ENCODE assay signal across 11 cellular contexts in genomic region chr15:65837301-65838283, GRCh38. TPM values are rescaled to one million over a fixed set of nuclear protein-coding genes. Genes with fewer than 3 reads are reported as not detected.
DNase-seq lines count a peak whose midpoint lies in the region; ATAC-seq and TF ChIP-seq lines count a peak whose summit lies in the region.
"Had no signal": no experiment of that assay in that cellular context is flagged by ENCODE, and none has a peak within 500 bp of the region (broad histone marks: within the 10 kb centered on the region; RNA-seq: fewer than 3 reads in every experiment).

No MANE protein-coding gene starts in this region.

- H3K27ac ChIP-seq in neuronal stem cell (replicated peaks; ENCODE audit: low read length): no peak overlapping the region
- H3K27ac ChIP-seq in CD8-positive, alpha-beta T cell (ENCODE audit: low read depth, low read length): no peak overlapping the region
- H3K27ac ChIP-seq in transverse colon: no peak overlapping the region

- H2BK15ac ChIP-seq in neuronal stem cell (ENCODE audit: low read length): no peak overlapping the region

- no peak overlapping the region for H2BK5ac ChIP-seq in neuronal stem cell (ENCODE audit: low read length)

- H3K27me3 Mint-ChIP-seq in brain: peaks cover 11% of the 10 kb centered on the region
- H3K27me3 Mint-ChIP-seq in CD8-positive, alpha-beta T cell (ENCODE audit: low read depth): no peaks in the 10 kb centered on the region
- H3K27me3 Mint-ChIP-seq: CD4-positive, CD25-positive, alpha-beta regulatory T cell had no signal

- H2AFZ ChIP-seq in neuronal stem cell (ENCODE audit: low read length): peak overlapping the region; percentile 66

- CTCF ChIA-PET in CD8-positive, alpha-beta T cell (lab: Charles Lee): interaction anchor here (0.6 to 6.7 kb wide), 16 partner anchors 9 to 325 kb away, joined by 3 to 38 read pairs (median 3); no protein-coding TSS in a partner anchor

- no peak overlapping the region for H3K4me3 Mint-ChIP-seq in brain
- no peak overlapping the region for H3K4me3 Mint-ChIP-seq in CD8-positive, alpha-beta T cell
- H3K4me3 Mint-ChIP-seq: CD4-positive, CD25-positive, alpha-beta regulatory T cell had no signal

- peak overlapping the region in 3 of 5 experiments; percentile 9 to 78 (median 27) for H3K27ac Mint-ChIP-seq in brain
- no peak overlapping the region for H3K27ac Mint-ChIP-seq in CD8-positive, alpha-beta T cell
- H3K27ac Mint-ChIP-seq: CD4-positive, CD25-positive, alpha-beta regulatory T cell had no signal

- no peaks in the 10 kb centered on the region for H3K36me3 ChIP-seq in neuronal stem cell (replicated peaks in 1 of 2; ENCODE audit: control insufficient read depth in 2 of 2, insufficient read depth in 2 of 2, low read length in 2 of 2)
- H3K36me3 ChIP-seq in CD8-positive, alpha-beta T cell (ENCODE audit: insufficient read depth, low read length): no peaks in the 10 kb centered on the region
- no peaks in the 10 kb centered on the region for H3K36me3 ChIP-seq in transverse colon

- no peak overlapping the region for H2AK5ac ChIP-seq in neuronal stem cell (ENCODE audit: low read depth, low read length)

- TF ChIP-seq EP300 in transverse colon (IDR thresholded peaks at IDR 0.05; ENCODE audit: low read depth): no peak

- H3K4me3 ChIP-seq in neuronal stem cell (ENCODE audit: low read length in 2 of 2) (no peak overlapping the region), transverse colon (no peak overlapping the region)
- no peak overlapping the region for H3K4me3 ChIP-seq in CD8-positive, alpha-beta T cell (ENCODE audit: low read depth, low read length)
- H3K4me3 ChIP-seq: mucosa of descending colon had no signal

- WGBS in neuronal stem cell (ENCODE audit: extremely low coverage in 2 of 2, insufficient read length in 2 of 2, insufficient replicate concordance in 1 of 2), 2 donors: no CpG with 5 or more reads among the region's 5 CpGs
- 62 to 82% methylated on average over 5 of the region's 5 CpGs for WGBS in transverse colon (ENCODE audit: low coverage in 1 of 2), 2 donors

- H3K27me3 ChIP-seq in neuronal stem cell (ENCODE audit: control insufficient read depth in 3 of 3, insufficient read depth in 3 of 3, low read depth in 1 of 3, low read length in 3 of 3) (no peaks in the 10 kb centered on the region), transverse colon (no peaks in the 10 kb centered on the region)
- no peaks in the 10 kb centered on the region for H3K27me3 ChIP-seq in CD8-positive, alpha-beta T cell (ENCODE audit: insufficient read depth, low read length)

- TF ChIP-seq CTCF in brain (conservative IDR thresholded peaks at IDR 0.05) (no peak), transverse colon (IDR thresholded peaks at IDR 0.05) (no peak)
- TF ChIP-seq CTCF in CD8-positive, alpha-beta T cell (IDR thresholded peaks at IDR 0.05): no peak

- H3K4me2 ChIP-seq in neuronal stem cell (ENCODE audit: insufficient read depth, low read length, poor library complexity, severe bottlenecking): no peak overlapping the region

- intact Hi-C loops in CD8-positive, alpha-beta T cell (cut with DNase I, micrococcal nuclease): loop anchor here in 1 of 2 experiments (10.0 kb wide), 1 partner anchor 83 kb away; no protein-coding TSS in a partner anchor
- intact Hi-C loops in transverse colon (cut with DNase I; ENCODE audit: low total_unique reads): no loop called here

- no peak overlapping the region for H4K8ac ChIP-seq in neuronal stem cell (ENCODE audit: low read depth, low read length)

- ATAC-seq in CD8-positive, alpha-beta T cell: no peak
- ATAC-seq: mucosa of descending colon had no signal

- H3K4me1 ChIP-seq in neuronal stem cell (ENCODE audit: control insufficient read depth in 2 of 2, insufficient read depth in 1 of 2, low read depth in 1 of 2, low read length in 2 of 2) (peaks cover under 1 to 6% of the 10 kb centered on the region in 2 donors), transverse colon (peaks cover 14 to 28% (median 15%) of the 10 kb centered on the region in 4 donors)
- H3K4me1 ChIP-seq in CD8-positive, alpha-beta T cell (ENCODE audit: insufficient read depth, low read length): peaks cover 17% of the 10 kb centered on the region

- H3K36me3 Mint-ChIP-seq in brain: no peaks in the 10 kb centered on the region
- H3K36me3 Mint-ChIP-seq in CD8-positive, alpha-beta T cell: no peaks in the 10 kb centered on the region
- H3K36me3 Mint-ChIP-seq: CD4-positive, CD25-positive, alpha-beta regulatory T cell had no signal

- H3K9ac ChIP-seq in neuronal stem cell (ENCODE audit: low read depth, low read length, poor library complexity): no peak overlapping the region

- H3K4me1 Mint-ChIP-seq in brain: peaks cover 45% of the 10 kb centered on the region
- H3K4me1 Mint-ChIP-seq in CD8-positive, alpha-beta T cell (ENCODE audit: low read depth): peaks cover 22% of the 10 kb centered on the region

- no peak overlapping the region for H4K91ac ChIP-seq in neuronal stem cell (ENCODE audit: low read depth, low read length, poor library complexity)

- POLR2A ChIA-PET in CD8-positive, alpha-beta T cell (lab: Charles Lee): interaction anchor here (1.2 to 3.7 kb wide), 3 partner anchors 32 to 46 kb away, joined by 3 to 14 read pairs (median 4); partner anchors contain the start of genes DENND4A and RAB11A

- H3K9me3 ChIP-seq in neuronal stem cell (replicated peaks in 1 of 2; ENCODE audit: control insufficient read depth in 2 of 2, insufficient read depth in 1 of 2, low read depth in 1 of 2, low read length in 2 of 2): no peaks in the 10 kb centered on the region
- no peaks in the 10 kb centered on the region for H3K9me3 ChIP-seq in CD8-positive, alpha-beta T cell (ENCODE audit: low read length)
- H3K9me3 ChIP-seq in transverse colon: no peaks in the 10 kb centered on the region
- H3K9me3 ChIP-seq: mucosa of descending colon had no signal

- H3K23ac ChIP-seq in neuronal stem cell (ENCODE audit: low read depth, low read length, poor library complexity): no peak overlapping the region

- in situ Hi-C loops in transverse colon (cut with MboI; ENCODE audit: low pct_ligation_motif_present in 1 of 4, low pct_unique_long_range_greater_than_20kb in 1 of 4, low sequenced_read_pairs in 3 of 4): no loop called here

- H3K4ac ChIP-seq in neuronal stem cell (ENCODE audit: low read length): no peak overlapping the region

- H3K79me1 ChIP-seq in neuronal stem cell (ENCODE audit: low read depth, low read length): no peaks in the 10 kb centered on the region

- no peak overlapping the region for H3K18ac ChIP-seq in neuronal stem cell (ENCODE audit: low read length)

- no peak overlapping the region for H3K14ac ChIP-seq in neuronal stem cell (ENCODE audit: low read length)

- H2BK120ac ChIP-seq in neuronal stem cell (ENCODE audit: low read depth, low read length): no peak overlapping the region

- no peak overlapping the region for H2BK12ac ChIP-seq in neuronal stem cell (ENCODE audit: low read length)

- DNase-seq in DMS53 (lab: John Stamatoyannopoulos, UW): peak; percentile 71
- peak; percentile 67 for DNase-seq in MV-4-11 (lab: John Stamatoyannopoulos, UW)
- DNase-seq in neuronal stem cell (ENCODE audit: low spot score): no peak
- no peak for DNase-seq in T-helper 2 cell
- no peak for DNase-seq in CD8-positive, alpha-beta T cell
- DNase-seq in transverse colon: no peak
- DNase-seq in mesenteric fat pad (ENCODE audit: low spot score): no peak
- DNase-seq: activated T-cell treated with anti-CD3 and anti-CD28 coated beads, Interleukin-2, amount 50 U/mL, for 48 hours; CD4-positive, CD25-positive, alpha-beta regulatory T cell; mucosa of descending colon had no signal

- no peak for TF ChIP-seq POLR2A in transverse colon (IDR thresholded peaks at IDR 0.05)

- peaks cover 0 to 4% (median 2%) of the 10 kb centered on the region in 5 experiments for H3K9me3 Mint-ChIP-seq in brain
- no peaks in the 10 kb centered on the region for H3K9me3 Mint-ChIP-seq in CD8-positive, alpha-beta T cell
- H3K9me3 Mint-ChIP-seq: CD4-positive, CD25-positive, alpha-beta regulatory T cell had no signal

RNA-seq across cellular contexts. Expression of gene RAB11A, which starts 31.7 kb away (rescaled TPM):
- polyA plus RNA-seq in brain (ENCODE audit: insufficient read depth, low read depth, low replicate concordance): 329 TPM
- polyA plus RNA-seq in neuronal stem cell (2013, experiment 1 of 2): 328 TPM
- 322 TPM for polyA plus RNA-seq in neuronal stem cell (2013, experiment 2 of 2)
- total RNA-seq in CD8-positive, alpha-beta T cell: 10 to 100 TPM; 85.9 to 88.3 TPM
- 100 to 1,000 TPM in 2 of 4 donors, 10 to 100 TPM in 2; 25.5 to 322 (median 134) TPM for total RNA-seq in transverse colon
- total RNA-seq in mesenteric fat pad: 207 TPM

RNA-seq across cellular contexts. Expression of gene DENND4A, which starts 45.5 kb away (rescaled TPM):
- polyA plus RNA-seq in brain (ENCODE audit: insufficient read depth, low read depth, low replicate concordance): 7.9 TPM
- polyA plus RNA-seq in neuronal stem cell (2013, experiment 1 of 2): 3.2 TPM
- 3.2 TPM for polyA plus RNA-seq in neuronal stem cell (2013, experiment 2 of 2)
- 100 to 1,000 TPM; 105 TPM for total RNA-seq in CD8-positive, alpha-beta T cell
- total RNA-seq in transverse colon (10 to 100 TPM; 16.5 to 40.4 (median 24.5) TPM), mesenteric fat pad (30.4 TPM)

Comparison
In these comparisons a context has a peak if more than half of its experiments do, and no peak if none do; other contexts are left out.
1. DNase-seq: peak in DMS53 (single experiment) and MV-4-11 (single experiment); none in neuronal stem cell (single experiment), T-helper 2 cell (0 of 5), CD8-positive, alpha-beta T cell (0 of 7), transverse colon (single experiment) and mesenteric fat pad (single experiment).